Comparison of ENCODE assay signal across 1 cellular context in the genomic region with DNA sequence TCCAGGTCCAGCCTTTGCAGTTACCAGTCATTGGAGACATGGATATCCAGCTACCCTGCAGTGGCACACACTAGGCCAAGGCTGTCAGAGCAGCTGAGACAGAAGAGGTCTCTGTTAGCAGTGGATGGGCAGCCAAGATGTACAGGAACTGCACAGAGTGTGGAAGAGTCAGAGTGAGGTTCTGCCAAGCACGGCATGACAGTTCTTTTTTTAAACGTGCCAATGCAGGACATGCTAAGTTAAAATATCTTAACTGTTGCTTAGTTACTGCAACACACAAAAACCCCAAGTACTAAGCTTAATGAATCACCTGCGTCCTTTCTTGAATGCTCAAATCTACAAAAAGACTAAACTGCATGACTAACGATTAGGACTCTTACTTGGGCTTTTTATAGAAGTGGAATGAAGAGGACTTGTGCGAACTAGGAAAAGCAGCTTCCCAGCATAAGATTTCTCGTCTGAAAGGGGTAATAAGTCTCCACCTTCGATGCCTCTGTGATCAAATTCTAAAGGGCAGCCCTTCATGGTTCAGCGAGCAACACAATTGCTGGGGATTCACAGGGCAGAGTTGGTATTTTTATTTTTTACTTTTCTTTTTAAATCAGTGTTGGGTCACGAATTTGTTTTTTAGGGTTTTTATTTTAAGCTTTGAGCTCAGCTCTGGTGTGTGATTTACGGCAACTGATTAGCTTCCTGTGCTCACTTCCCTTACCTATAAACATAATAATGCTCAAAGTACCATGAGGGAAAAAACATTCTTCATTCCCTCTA.
TF ChIP-seq lines count a peak whose summit lies in the region.

No MANE protein-coding gene starts in this region.

TF ChIP-seq in IMR-90, 13 proteins besides CTCF, POLR2A, EP300 and RAD21:
- TF ChIP-seq CEBPB (IDR thresholded peaks at IDR 0.05; ENCODE audit: low read depth, low read length) (no peak), FOS (IDR thresholded peaks at IDR 0.05; ENCODE audit: low read depth, low read length) (peak; percentile 43), BHLHE40 (IDR thresholded peaks at IDR 0.05; ENCODE audit: low read depth, low read length) (peak; percentile 89), NFE2L2 (IDR thresholded peaks at IDR 0.05; ENCODE audit: low read depth, low read length) (peak; percentile 71), MAZ (IDR thresholded peaks at IDR 0.05; ENCODE audit: borderline replicate concordance, low read depth, low read length) (no peak), CHD1 (IDR thresholded peaks at IDR 0.05; ENCODE audit: low read depth, low read length) (no peak), SMC3 (IDR thresholded peaks at IDR 0.05; ENCODE audit: low read depth, low read length) (no peak), RCOR1 (IDR thresholded peaks at IDR 0.05; ENCODE audit: insufficient replicate concordance, low read length) (no peak), MAFK (IDR thresholded peaks at IDR 0.05; ENCODE audit: low read depth, low read length) (0 out of 2 replicates have a peak, but pooled peaks have one; percentile 30), RFX5 (IDR thresholded peaks at IDR 0.05; ENCODE audit: low read depth, low read length) (no peak), MXI1 (IDR thresholded peaks at IDR 0.05; ENCODE audit: borderline replicate concordance, low read depth, low read length) (peak; percentile 69; the same call in 1 of the 2 replicates)
- TF ChIP-seq, protein P1, sequence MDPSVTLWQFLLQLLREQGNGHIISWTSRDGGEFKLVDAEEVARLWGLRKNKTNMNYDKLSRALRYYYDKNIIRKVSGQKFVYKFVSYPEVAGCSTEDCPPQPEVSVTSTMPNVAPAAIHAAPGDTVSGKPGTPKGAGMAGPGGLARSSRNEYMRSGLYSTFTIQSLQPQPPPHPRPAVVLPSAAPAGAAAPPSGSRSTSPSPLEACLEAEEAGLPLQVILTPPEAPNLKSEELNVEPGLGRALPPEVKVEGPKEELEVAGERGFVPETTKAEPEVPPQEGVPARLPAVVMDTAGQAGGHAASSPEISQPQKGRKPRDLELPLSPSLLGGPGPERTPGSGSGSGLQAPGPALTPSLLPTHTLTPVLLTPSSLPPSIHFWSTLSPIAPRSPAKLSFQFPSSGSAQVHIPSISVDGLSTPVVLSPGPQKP (IDR thresholded peaks at IDR 0.05; ENCODE audit: borderline replicate concordance, low read depth, low read length): no peak
- TF ChIP-seq, protein P2, sequence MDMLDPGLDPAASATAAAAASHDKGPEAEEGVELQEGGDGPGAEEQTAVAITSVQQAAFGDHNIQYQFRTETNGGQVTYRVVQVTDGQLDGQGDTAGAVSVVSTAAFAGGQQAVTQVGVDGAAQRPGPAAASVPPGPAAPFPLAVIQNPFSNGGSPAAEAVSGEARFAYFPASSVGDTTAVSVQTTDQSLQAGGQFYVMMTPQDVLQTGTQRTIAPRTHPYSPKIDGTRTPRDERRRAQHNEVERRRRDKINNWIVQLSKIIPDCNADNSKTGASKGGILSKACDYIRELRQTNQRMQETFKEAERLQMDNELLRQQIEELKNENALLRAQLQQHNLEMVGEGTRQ (IDR thresholded peaks at IDR 0.05; ENCODE audit: low read depth, low read length): no peak
